ENCODE assay signal across 8 cellular contexts in the genomic region with DNA sequence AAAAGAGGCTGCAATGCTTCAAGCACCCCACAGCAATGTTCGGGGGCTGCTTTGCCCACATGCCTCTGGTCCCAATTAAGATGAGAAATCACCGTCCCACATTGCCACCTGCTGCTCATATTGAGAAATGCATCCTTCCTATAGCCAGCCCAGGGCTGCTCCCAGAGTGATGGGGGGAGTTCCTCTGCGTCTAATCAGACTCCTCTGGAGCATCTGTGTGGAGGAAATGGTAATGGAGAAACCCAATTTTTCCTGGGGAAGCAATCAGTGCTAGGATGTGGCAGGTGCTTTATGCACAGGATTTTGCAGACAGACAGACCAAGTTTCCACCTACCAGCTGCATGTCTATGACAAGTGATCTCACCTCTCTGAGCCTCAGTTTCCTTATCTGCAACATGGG. TPM values are rescaled to one million over a fixed set of nuclear protein-coding genes. Genes with fewer than 3 reads are reported as not detected.
DNase-seq lines count a peak whose midpoint lies in the region; ATAC-seq and TF ChIP-seq lines count a peak whose summit lies in the region.

No MANE protein-coding gene starts in this region.

- no peak overlapping the region for H3K18ac ChIP-seq in neuronal stem cell (ENCODE audit: low read length)

- H3K23ac ChIP-seq in neuronal stem cell (ENCODE audit: low read depth, low read length, poor library complexity), result no peak overlapping the region

- no CpG with 5 or more reads among the region's 3 CpGs for WGBS in neuronal stem cell (ENCODE audit: extremely low coverage in 2 of 2, insufficient read length in 2 of 2, insufficient replicate concordance in 1 of 2), 2 donors

- H3K9me3 ChIP-seq in OCI-LY3 (ENCODE audit: insufficient read depth, low read length) (no peaks in the 10 kb centered on the region), neuronal stem cell (replicated peaks in 1 of 2; ENCODE audit: control insufficient read depth in 2 of 2, insufficient read depth in 1 of 2, low read depth in 1 of 2, low read length in 2 of 2) (no peaks in the 10 kb centered on the region), thoracic aorta (no peaks in the 10 kb centered on the region)

- DNase-seq in DMS79 (lab: John Stamatoyannopoulos, UW), result peak; percentile 1
- DNase-seq in HuH-7 (ENCODE audit: low spot score), result peak; percentile 82
- DNase-seq in activated T-cell treated with anti-CD3 and anti-CD28 coated beads for 48 hours (ENCODE audit: low read depth), result peak; percentile 43
- peak; percentile 36 for DNase-seq in fibroblast of gingiva (ENCODE audit: low read depth)
- DNase-seq in neuronal stem cell (ENCODE audit: low spot score), result peak; percentile 67
- no peak for DNase-seq in thoracic aorta (ENCODE audit: low spot score)

- no peak overlapping the region for H4K91ac ChIP-seq in neuronal stem cell (ENCODE audit: low read depth, low read length, poor library complexity)

- H2BK5ac ChIP-seq in neuronal stem cell (ENCODE audit: low read length), result no peak overlapping the region

- peaks cover 38% of the 10 kb centered on the region for H3K27me3 ChIP-seq in OCI-LY3 (ENCODE audit: low read depth, low read length)
- H3K27me3 ChIP-seq in neuronal stem cell (ENCODE audit: control insufficient read depth in 3 of 3, insufficient read depth in 3 of 3, low read depth in 1 of 3, low read length in 3 of 3), result no peaks in the 10 kb centered on the region
- no peaks in the 10 kb centered on the region for H3K27me3 ChIP-seq in thoracic aorta (replicated peaks; ENCODE audit: insufficient read depth)

- H2AFZ ChIP-seq in OCI-LY3 (ENCODE audit: low read depth, low read length) (no peak overlapping the region), neuronal stem cell (ENCODE audit: low read length) (no peak overlapping the region)

- no peak overlapping the region for H3K14ac ChIP-seq in neuronal stem cell (ENCODE audit: low read length)

- H3K79me2 ChIP-seq in OCI-LY3 (ENCODE audit: low read length), result no peaks in the 10 kb centered on the region

- no peaks in the 10 kb centered on the region for H4K20me1 ChIP-seq in OCI-LY3 (ENCODE audit: insufficient read depth, low read length)

- H3K27ac ChIP-seq in OCI-LY3 (ENCODE audit: low read length), result no peak overlapping the region
- no peak overlapping the region for H3K27ac ChIP-seq in neuronal stem cell (replicated peaks; ENCODE audit: low read length)
- peak overlapping the region in 1 of 2 donors; percentile 19 for H3K27ac ChIP-seq in thoracic aorta

- peaks cover 16% of the 10 kb centered on the region for H3K4me1 ChIP-seq in OCI-LY3 (ENCODE audit: low read length)
- no peaks in the 10 kb centered on the region for H3K4me1 ChIP-seq in neuronal stem cell (ENCODE audit: control insufficient read depth in 2 of 2, insufficient read depth in 1 of 2, low read depth in 1 of 2, low read length in 2 of 2)
- peaks cover 0 to 13% of the 10 kb centered on the region in 2 donors for H3K4me1 ChIP-seq in thoracic aorta (ENCODE audit: control insufficient read depth in 1 of 2, low read depth in 2 of 2)

- peak; percentile 95 for TF ChIP-seq CTCF in OCI-LY3 (IDR thresholded peaks at IDR 0.05; ENCODE audit: low read depth, low read length)
- peak; percentile 80 for TF ChIP-seq CTCF in thoracic aorta (IDR thresholded peaks at IDR 0.05)

- no peak overlapping the region for H3K9ac ChIP-seq in OCI-LY3 (ENCODE audit: low read length)
- H3K9ac ChIP-seq in neuronal stem cell (ENCODE audit: low read depth, low read length, poor library complexity), result no peak overlapping the region

- no peak overlapping the region for H3K4me3 ChIP-seq in OCI-LY3 (ENCODE audit: low read length)
- H3K4me3 ChIP-seq in neuronal stem cell (ENCODE audit: low read length in 2 of 2), result no peak overlapping the region
- H3K4me3 ChIP-seq in thoracic aorta, result no peak overlapping the region

- H3K4me2 ChIP-seq in OCI-LY3 (ENCODE audit: low read length) (peak overlapping the region; percentile 30), neuronal stem cell (ENCODE audit: insufficient read depth, low read length, poor library complexity, severe bottlenecking) (no peak overlapping the region)

- ATAC-seq in thoracic aorta (ENCODE audit: insufficient number of reproducible peaks, low FRiP score, low read depth) (no peak), HG03378 (IDR thresholded peaks at IDR 0.05; ENCODE audit: unreplicated experiment) (no peak)

- H2BK15ac ChIP-seq in neuronal stem cell (ENCODE audit: low read length), result no peak overlapping the region

- no peaks in the 10 kb centered on the region for H3K79me1 ChIP-seq in neuronal stem cell (ENCODE audit: low read depth, low read length)

- H2BK120ac ChIP-seq in neuronal stem cell (ENCODE audit: low read depth, low read length), result no peak overlapping the region

- H3K36me3 ChIP-seq in OCI-LY3 (replicated peaks; ENCODE audit: low read depth, low read length) (no peaks in the 10 kb centered on the region), neuronal stem cell (replicated peaks in 1 of 2; ENCODE audit: control insufficient read depth in 2 of 2, insufficient read depth in 2 of 2, low read length in 2 of 2) (peaks cover 0 to 17% of the 10 kb centered on the region in 2 donors), thoracic aorta (peaks cover 60% of the 10 kb centered on the region)

- no peak overlapping the region for H3K4ac ChIP-seq in neuronal stem cell (ENCODE audit: low read length)

- H2BK12ac ChIP-seq in neuronal stem cell (ENCODE audit: low read length), result no peak overlapping the region

- H2AK5ac ChIP-seq in neuronal stem cell (ENCODE audit: low read depth, low read length), result no peak overlapping the region

- H4K8ac ChIP-seq in neuronal stem cell (ENCODE audit: low read depth, low read length), result no peak overlapping the region

RNA-seq across cellular contexts. Expression of gene PTGIS, which starts 33.6 kb away (rescaled TPM):
- polyA plus RNA-seq in neuronal stem cell (2013, experiment 1 of 2), result 46.9 TPM
- 49.5 TPM for polyA plus RNA-seq in neuronal stem cell (2013, experiment 2 of 2)
- total RNA-seq in thoracic aorta, result 100 to 1,000 TPM; 397 to 465 TPM

RNA-seq across cellular contexts. Expression of gene KCNB1, which starts 51.8 kb away (rescaled TPM):
- 0.52 TPM for polyA plus RNA-seq in neuronal stem cell (2013, experiment 1 of 2)
- polyA plus RNA-seq in neuronal stem cell (2013, experiment 2 of 2), result 0.51 TPM
- total RNA-seq in thoracic aorta, result 1 to 10 TPM; 1.4 to 2.3 TPM
